Comparison of ENCODE assay signal across 8 cellular contexts in the genomic region with DNA sequence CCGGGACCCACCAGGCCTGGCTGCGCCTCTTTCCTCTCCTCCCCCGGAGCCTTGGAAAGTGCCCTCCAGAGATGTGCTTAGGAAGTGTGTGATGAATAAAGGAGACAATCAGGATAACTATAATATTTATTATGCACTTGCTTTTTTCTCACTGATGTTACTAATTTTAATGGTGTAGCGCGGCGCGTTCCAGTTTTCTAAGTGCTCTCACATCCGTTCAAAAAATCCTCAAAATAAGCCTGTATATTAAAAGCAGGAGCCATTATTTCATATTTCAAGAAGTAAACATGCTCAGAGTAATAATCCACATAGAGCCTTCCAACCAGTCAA. TPM values are rescaled to one million over a fixed set of nuclear protein-coding genes. Genes with fewer than 3 reads are reported as not detected.
A peak's percentile ranks its signal among the peaks of the same experiment; 100 is the strongest.
DNase-seq lines count a peak whose midpoint lies in the region; ATAC-seq lines count a peak whose summit lies in the region.

No MANE protein-coding gene starts in this region.

- DNase-seq in activated T-cell treated with anti-CD3 and anti-CD28 coated beads, Interleukin-2, amount 50 U/mL, for 24 hours, result no peak
- no peak for DNase-seq in activated T-cell treated with anti-CD3 and anti-CD28 coated beads, Interleukin-2, amount 50 U/mL, for 1 hour
- no peak for DNase-seq in activated CD8-positive, alpha-beta T cell treated with anti-CD3 and anti-CD28 coated beads, Interleukin-2, amount 10 ng/mL, durations not matched to agents 7 days and 5 days
- no peak for DNase-seq in NCI-H510A treated with DMSO at 0.1 percent for 48 hours (lab: John Stamatoyannopoulos, UW)
- DNase-seq in posterior vena cava (ENCODE audit: low spot score), result no peak
- no peak for DNase-seq in NCI-H187 treated with DMSO at 0.1 percent for 48 hours (lab: John Stamatoyannopoulos, UW)

- peak overlapping the region; percentile 98 for H3K27ac ChIP-seq in stomach smooth muscle (ENCODE audit: low read length)

- H3K4me1 ChIP-seq in iPS-15b (ENCODE audit: control insufficient read depth, insufficient read depth, low read length) (peaks cover 11% of the 10 kb centered on the region), stomach smooth muscle (ENCODE audit: control insufficient read depth, insufficient read depth, low read length) (peaks cover 9% of the 10 kb centered on the region)

- H3K36me3 Mint-ChIP-seq in activated T-cell treated with anti-CD3 and anti-CD28 coated beads, Interleukin-2, amount 50 U/mL, for 24 hours (ENCODE audit: low read depth), result peaks cover 33% of the 10 kb centered on the region
- peaks cover 10% of the 10 kb centered on the region for H3K36me3 Mint-ChIP-seq in activated CD8-positive, alpha-beta T cell treated with anti-CD3 and anti-CD28 coated beads, Interleukin-2, amount 10 ng/mL, durations not matched to agents 7 days and 5 days (ENCODE audit: low read depth)

- peak overlapping the region; percentile 85 for H3K4me3 ChIP-seq in iPS-15b (ENCODE audit: low read depth, low read length)
- H3K4me3 ChIP-seq in stomach smooth muscle (ENCODE audit: low read length in 2 of 2), result peak overlapping the region; percentile 91 to 97

- no peaks in the 10 kb centered on the region for H3K27me3 Mint-ChIP-seq in activated T-cell treated with anti-CD3 and anti-CD28 coated beads, Interleukin-2, amount 50 U/mL, for 24 hours
- no peaks in the 10 kb centered on the region for H3K27me3 Mint-ChIP-seq in activated CD8-positive, alpha-beta T cell treated with anti-CD3 and anti-CD28 coated beads, Interleukin-2, amount 10 ng/mL, durations not matched to agents 7 days and 5 days (ENCODE audit: low read depth)

- ATAC-seq in activated CD8-positive, alpha-beta T cell treated with anti-CD3 and anti-CD28 coated beads, Interleukin-2, amount 10 ng/mL, durations not matched to agents 7 days and 5 days, result no peak

- H3K9ac ChIP-seq in iPS-15b (ENCODE audit: low read depth, low read length) (no peak overlapping the region), stomach smooth muscle (ENCODE audit: low read length in 2 of 2) (peak overlapping the region; percentile 97 to 99)

- peak overlapping the region; percentile 82 for H3K4me3 Mint-ChIP-seq in activated T-cell treated with anti-CD3 and anti-CD28 coated beads, Interleukin-2, amount 50 U/mL, for 24 hours
- H3K4me3 Mint-ChIP-seq in activated CD8-positive, alpha-beta T cell treated with anti-CD3 and anti-CD28 coated beads, Interleukin-2, amount 10 ng/mL, durations not matched to agents 7 days and 5 days, result peak overlapping the region; percentile 70

- H3K27me3 ChIP-seq in iPS-15b (ENCODE audit: control insufficient read depth, insufficient read depth, low read length) (peaks cover 7% of the 10 kb centered on the region), stomach smooth muscle (ENCODE audit: control insufficient read depth in 1 of 2, insufficient read depth in 2 of 2, low read length in 2 of 2) (no peaks in the 10 kb centered on the region)

- CTCF ChIA-PET in activated CD8-positive, alpha-beta T cell treated with anti-CD3 and anti-CD28 coated beads, Interleukin-2, amount 10 ng/mL, durations not matched to agents 7 days and 5 days (lab: Charles Lee), result interaction anchor here (1.7 kb wide), 1 partner anchor 29 kb away, joined by 7 read pairs; no protein-coding TSS in a partner anchor

- no peaks in the 10 kb centered on the region for H3K9me3 Mint-ChIP-seq in activated T-cell treated with anti-CD3 and anti-CD28 coated beads, Interleukin-2, amount 50 U/mL, for 24 hours
- H3K9me3 Mint-ChIP-seq in activated CD8-positive, alpha-beta T cell treated with anti-CD3 and anti-CD28 coated beads, Interleukin-2, amount 10 ng/mL, durations not matched to agents 7 days and 5 days (ENCODE audit: insufficient read depth), result no peaks in the 10 kb centered on the region

- POLR2A ChIA-PET in activated CD8-positive, alpha-beta T cell treated with anti-CD3 and anti-CD28 coated beads, Interleukin-2, amount 10 ng/mL, durations not matched to agents 7 days and 5 days (lab: Charles Lee), result interaction anchor here (1.2 to 1.7 kb wide), 5 partner anchors 19 to 72 kb away, joined by 3 to 10 read pairs (median 6); partner anchors contain the start of gene IMPA2

- intact Hi-C loops in posterior vena cava (cut with DNase I), result loop anchor here in 1 of 2 donors (10.0 kb wide), 1 partner anchor 54 kb away; the partner anchor contains the start of gene CHMP1B

- H3K9me3 ChIP-seq in iPS-15b (ENCODE audit: control insufficient read depth, insufficient read depth, low read length) (no peaks in the 10 kb centered on the region), stomach smooth muscle (ENCODE audit: control insufficient read depth in 2 of 2, low read length in 2 of 2) (no peaks in the 10 kb centered on the region)

- H3K36me3 ChIP-seq in iPS-15b (ENCODE audit: control insufficient read depth, insufficient read depth, low read length) (peaks cover 2% of the 10 kb centered on the region), stomach smooth muscle (ENCODE audit: control insufficient read depth in 2 of 2, insufficient read depth in 2 of 2, low read length in 2 of 2) (no peaks in the 10 kb centered on the region)

- H3K27ac Mint-ChIP-seq in activated T-cell treated with anti-CD3 and anti-CD28 coated beads, Interleukin-2, amount 50 U/mL, for 24 hours, result peak overlapping the region; percentile 86
- H3K27ac Mint-ChIP-seq in activated CD8-positive, alpha-beta T cell treated with anti-CD3 and anti-CD28 coated beads, Interleukin-2, amount 10 ng/mL, durations not matched to agents 7 days and 5 days, result peak overlapping the region; percentile 75

- H3K4me1 Mint-ChIP-seq in activated T-cell treated with anti-CD3 and anti-CD28 coated beads, Interleukin-2, amount 50 U/mL, for 24 hours (ENCODE audit: low read depth), result peaks cover 27% of the 10 kb centered on the region
- peaks cover 26% of the 10 kb centered on the region for H3K4me1 Mint-ChIP-seq in activated CD8-positive, alpha-beta T cell treated with anti-CD3 and anti-CD28 coated beads, Interleukin-2, amount 10 ng/mL, durations not matched to agents 7 days and 5 days (ENCODE audit: low read depth)

RNA-seq across cellular contexts. Expression of gene MPPE1, which starts 0.9 kb away (rescaled TPM):
- 10 to 100 TPM; 40.0 to 41.6 TPM for total RNA-seq in activated CD8-positive, alpha-beta T cell treated with anti-CD3 and anti-CD28 coated beads, Interleukin-2, amount 10 ng/mL, durations not matched to agents 7 days and 5 days
- total RNA-seq in posterior vena cava, result 10 to 100 TPM; 26.2 to 39.6 TPM

RNA-seq across cellular contexts. Expression of gene CHMP1B, which starts 57.8 kb away (rescaled TPM):
- total RNA-seq in activated CD8-positive, alpha-beta T cell treated with anti-CD3 and anti-CD28 coated beads, Interleukin-2, amount 10 ng/mL, durations not matched to agents 7 days and 5 days, result 10 to 100 TPM; 21.1 to 22.8 TPM
- total RNA-seq in posterior vena cava, result 10 to 100 TPM; 44.0 to 44.4 TPM
